Comparison of ENCODE assay signal across 8 cellular contexts in the genomic region with DNA sequence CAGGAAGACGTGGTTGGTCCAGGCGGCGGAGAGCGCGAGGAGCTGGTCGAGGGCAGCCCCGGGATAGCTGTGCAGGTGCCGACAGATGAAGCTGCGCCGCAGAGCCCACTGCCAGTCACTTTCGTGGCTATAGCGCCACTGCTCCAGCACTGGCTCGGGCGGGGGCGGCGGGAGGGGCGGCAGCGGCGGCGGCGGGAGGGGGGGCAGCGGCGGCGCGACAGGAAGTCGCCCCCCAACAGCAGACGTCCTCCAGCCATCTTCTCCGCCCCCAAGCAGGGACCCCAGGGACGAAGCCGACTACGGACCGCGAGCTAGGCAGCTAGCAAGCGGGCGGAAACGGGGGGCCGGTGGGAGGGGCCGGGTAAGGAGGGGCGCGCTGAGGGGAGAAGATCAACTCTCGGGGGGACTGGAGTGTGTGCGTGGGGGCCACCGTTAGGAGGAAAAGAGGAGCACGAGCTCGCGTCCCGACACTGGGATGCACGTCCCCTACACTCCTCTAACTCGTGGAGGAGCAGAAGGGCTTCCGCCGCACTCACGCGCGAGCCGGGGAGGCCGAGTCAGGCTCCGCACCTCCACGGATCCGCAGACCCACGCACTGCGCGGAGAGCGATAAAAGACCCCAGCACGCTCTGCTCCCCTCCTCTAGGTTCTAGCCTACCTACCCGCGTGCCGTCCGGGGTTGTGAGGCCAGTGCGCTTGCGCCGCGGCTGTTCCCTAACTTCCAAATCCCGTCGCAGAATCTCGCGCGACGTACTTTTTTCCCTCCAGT. TPM values are rescaled to one million over a fixed set of nuclear protein-coding genes. Genes with fewer than 3 reads are reported as not detected.
DNase-seq lines count a peak whose midpoint lies in the region; ATAC-seq and TF ChIP-seq lines count a peak whose summit lies in the region.

A gene (minus strand): TSS at position 686 of the 769 bp plus-strand sequence.

- no peak for TF ChIP-seq CTCF in osteoblast (IDR thresholded peaks at IDR 0.05; ENCODE audit: extremely low read depth, low read depth, low read length)
- no peak for TF ChIP-seq CTCF in thyroid gland (IDR thresholded peaks at IDR 0.05)

- CTCF ChIA-PET in activated naive CD4-positive, alpha-beta T cell treated with anti-CD3 and anti-CD28 coated beads for 36 hours (lab: Charles Lee), result interaction anchor here (0.6 to 0.7 kb wide), 2 partner anchors 80 to 123 kb away, joined by 3 read pairs; no protein-coding TSS in a partner anchor

- peak; percentile 82 for ATAC-seq in GM21786 (IDR thresholded peaks at IDR 0.05; ENCODE audit: unreplicated experiment)

- peaks cover 2% of the 10 kb centered on the region for H4K20me1 ChIP-seq in osteoblast (ENCODE audit: insufficient read depth, low read length)

- H3K79me2 ChIP-seq in osteoblast (ENCODE audit: insufficient read depth, low read length), result peaks cover 44% of the 10 kb centered on the region

- H3K4me3 ChIP-seq in osteoblast (ENCODE audit: insufficient read depth, low read length) (peak within 1 kb of the TSS; percentile 85), thyroid gland (replicated peaks in 1 of 3) (peak within 1 kb of the TSS; percentile 33 to 70 (median 43))

- WGBS in thyroid gland, 2 donors, result 1% methylated on average over 14 of the region's 78 CpGs; no CpG with 5 or more reads in 1 of the 2 donors

- intact Hi-C loops in activated naive CD4-positive, alpha-beta T cell treated with anti-CD3 and anti-CD28 coated beads for 36 hours (cut with micrococcal nuclease), result loop anchor here (1.0 to 10.0 kb wide), 11 partner anchors 28 to 269 kb away; a partner anchor contains a TSS
- intact Hi-C loops in thyroid gland (cut with DNase I), result no loop called here

- peak in 1 of 2 donors; percentile 85 for TF ChIP-seq POLR2A in thyroid gland (IDR thresholded peaks at IDR 0.05)

- peak within 1 kb of the TSS; percentile 96 for H3K4me3 Mint-ChIP-seq in activated naive CD4-positive, alpha-beta T cell treated with anti-CD3 and anti-CD28 coated beads for 36 hours

- H3K4me1 Mint-ChIP-seq in activated naive CD4-positive, alpha-beta T cell treated with anti-CD3 and anti-CD28 coated beads for 36 hours (ENCODE audit: low read depth), result peaks cover 39% of the 10 kb centered on the region

- H3K27ac ChIP-seq in KOPT-K1 (ENCODE audit: low read depth, low read length, poor library complexity, severe bottlenecking) (peak within 1 kb of the TSS; percentile 94), osteoblast (ENCODE audit: low read depth, low read length) (peak within 1 kb of the TSS; percentile 70), thyroid gland (peak within 1 kb of the TSS; percentile 62 to 94 (median 85))

- no peaks in the 10 kb centered on the region for H3K9me3 ChIP-seq in KOPT-K1 (ENCODE audit: insufficient read depth, low read length, poor library complexity, severe bottlenecking)
- H3K9me3 ChIP-seq in osteoblast (ENCODE audit: low read depth, low read length), result no peaks in the 10 kb centered on the region
- no peaks in the 10 kb centered on the region for H3K9me3 ChIP-seq in thyroid gland

- no peaks in the 10 kb centered on the region for H3K9me3 Mint-ChIP-seq in activated naive CD4-positive, alpha-beta T cell treated with anti-CD3 and anti-CD28 coated beads for 36 hours

- H3K36me3 ChIP-seq in KOPT-K1 (ENCODE audit: insufficient read depth, low read length), result peaks cover 20% of the 10 kb centered on the region
- no peaks in the 10 kb centered on the region for H3K36me3 ChIP-seq in osteoblast (ENCODE audit: insufficient read depth, low read length)
- H3K36me3 ChIP-seq in thyroid gland, result no peaks in the 10 kb centered on the region

- peak within 1 kb of the TSS; percentile 93 for H3K27ac Mint-ChIP-seq in activated naive CD4-positive, alpha-beta T cell treated with anti-CD3 and anti-CD28 coated beads for 36 hours

- H3K27me3 ChIP-seq in osteoblast (ENCODE audit: insufficient read depth, low read length) (no peaks in the 10 kb centered on the region), thyroid gland (no peaks in the 10 kb centered on the region)

- H3K4me2 ChIP-seq in osteoblast (ENCODE audit: insufficient read depth, low read length), result peak within 1 kb of the TSS; percentile 84

- DNase-seq in EL, result peak; percentile 89
- peak; percentile 78 to 80 for DNase-seq in SHP77 (lab: John Stamatoyannopoulos, UW)
- DNase-seq in activated naive CD4-positive, alpha-beta T cell treated with anti-CD3 and anti-CD28 coated beads for 36 hours, result peak; percentile 94
- peak; percentile 87 for DNase-seq in globus pallidus (ENCODE audit: low spot score)
- peak; percentile 96 for DNase-seq in osteoblast (ENCODE audit: insufficient read length, low spot score, missing footprints)
- DNase-seq in thyroid gland, result peak; percentile 91

- no peaks in the 10 kb centered on the region for H3K27me3 Mint-ChIP-seq in activated naive CD4-positive, alpha-beta T cell treated with anti-CD3 and anti-CD28 coated beads for 36 hours (ENCODE audit: low read depth)

- peak within 1 kb of the TSS; percentile 95 for H2AFZ ChIP-seq in osteoblast (ENCODE audit: low read length)

- peaks cover 7% of the 10 kb centered on the region for H3K36me3 Mint-ChIP-seq in activated naive CD4-positive, alpha-beta T cell treated with anti-CD3 and anti-CD28 coated beads for 36 hours (ENCODE audit: low read depth)

- H3K4me1 ChIP-seq in osteoblast (ENCODE audit: insufficient read depth, low read length) (no peaks in the 10 kb centered on the region), thyroid gland (peaks cover 0 to 6% of the 10 kb centered on the region in 2 donors)

RNA-seq across cellular contexts. Expression of the gene that starts here (rescaled TPM):
- 10 to 100 TPM; 15.8 to 17.0 TPM for total RNA-seq in activated naive CD4-positive, alpha-beta T cell treated with anti-CD3 and anti-CD28 coated beads for 36 hours
- total RNA-seq in osteoblast, result 4.7 and 5.1 TPM in 2 replicates
- total RNA-seq in thyroid gland, result 1 to 10 TPM; 6.1 to 9.5 (median 7.9) TPM

Comparison
In these comparisons a context has a peak if more than half of its experiments do, and no peak if none do; other contexts are left out.
1. Peak in every context shown above with its lines: DNase-seq, ATAC-seq, H3K4me3 ChIP-seq and H3K27ac ChIP-seq.